ENCODE assay signal across 16 cellular contexts in genomic region chr10:35384265-35384868, GRCh38. TPM values are rescaled to one million over a fixed set of nuclear protein-coding genes. Genes with fewer than 3 reads are reported as not detected.
A peak's percentile ranks its signal among the peaks of the same experiment; 100 is the strongest.
DNase-seq lines count a peak whose midpoint lies in the region; ATAC-seq, FAIRE-seq and TF ChIP-seq lines count a peak whose summit lies in the region.
"Had no signal": no experiment of that assay in that cellular context is flagged by ENCODE, and none has a peak within 500 bp of the region (broad histone marks: within the 10 kb centered on the region; RNA-seq: fewer than 3 reads in every experiment).

No MANE protein-coding gene starts in this region.

- H3K36me3 Mint-ChIP-seq in T-helper 2 cell treated with Interferon-gamma antibody and Interleukin-4, amounts not matched to agents 5 μg/mL and 100 μg/mL, for 36 hours (ENCODE audit: low read depth) = no peaks in the 10 kb centered on the region

- no peak overlapping the region for H4K5ac ChIP-seq in H1 (ENCODE audit: insufficient read length, low read depth, low read length)

- H3K23ac ChIP-seq in H1 (ENCODE audit: insufficient read length) = no peak overlapping the region

- H3K36me3 ChIP-seq in HUES48 (ENCODE audit: control insufficient read depth, insufficient read depth, low read length) = no peaks in the 10 kb centered on the region
- no peaks in the 10 kb centered on the region for H3K36me3 ChIP-seq in H1 (ENCODE audit: control insufficient read depth in 2 of 4, insufficient read depth in 4 of 4, low read length in 3 of 4)
- H3K36me3 ChIP-seq in lower lobe of right lung = no peaks in the 10 kb centered on the region
- H3K36me3 ChIP-seq: WERI-Rb-1 had no signal

- H3K27ac Mint-ChIP-seq in T-helper 2 cell treated with Interferon-gamma antibody and Interleukin-4, amounts not matched to agents 5 μg/mL and 100 μg/mL, for 36 hours = no peak overlapping the region
- H3K27ac Mint-ChIP-seq: activated CD8-positive, alpha-beta T cell treated with anti-CD3 and anti-CD28 coated beads for 36 hours; CD4-positive, alpha-beta memory T cell had no signal

- no peak overlapping the region for H3K56ac ChIP-seq in H1 (replicated peaks; ENCODE audit: insufficient read length, low read depth, low read length)

- ATAC-seq in lower lobe of right lung = peak; percentile 59 to 88
- no peak for ATAC-seq in GM21515 (IDR thresholded peaks at IDR 0.05; ENCODE audit: unreplicated experiment)
- ATAC-seq: activated CD8-positive, alpha-beta T cell treated with anti-CD3 and anti-CD28 coated beads for 36 hours; GM12878; right cardiac atrium had no signal

- peak overlapping the region; percentile 19; the same call in 1 of the 2 replicates for H2BK12ac ChIP-seq in H1 (ENCODE audit: low read depth, low read length)

- peak; percentile 13 for DNase-seq in DMS53 treated with DMSO at 0.1 percent for 48 hours (lab: John Stamatoyannopoulos, UW; ENCODE audit: unreplicated experiment)
- no peak for DNase-seq in H1 (ENCODE audit: low read depth in 1 of 2, low spot score in 2 of 2)
- no peak for DNase-seq in lower lobe of right lung
- no peak for DNase-seq in T-helper 2 cell treated with Interferon-gamma antibody and Interleukin-4, amounts not matched to agents 5 μg/mL and 100 μg/mL, for 36 hours (ENCODE audit: low spot score)
- DNase-seq in T-helper 1 cell = no peak
- no peak for DNase-seq in T-helper 9 cell
- DNase-seq: activated CD8-positive, alpha-beta T cell treated with anti-CD3 and anti-CD28 coated beads for 36 hours; CD4-positive, alpha-beta memory T cell; Kasumi-1; kidney glomerular epithelial cell; nucleus accumbens; WERI-Rb-1 had no signal

- H3K9ac ChIP-seq in HUES48 (ENCODE audit: low read depth, low read length) = no peak overlapping the region
- H3K9ac ChIP-seq in H1 (replicated peaks in 1 of 4; ENCODE audit: extremely low read depth in 1 of 4, low read depth in 3 of 4, low read length in 3 of 4) = no peak overlapping the region

- H3K27me3 ChIP-seq in HUES48 (ENCODE audit: control insufficient read depth, insufficient read depth, low read length) = no peaks in the 10 kb centered on the region
- H3K27me3 ChIP-seq in H1 (replicated peaks in 1 of 4; ENCODE audit: control insufficient read depth in 3 of 4, extremely low read depth in 1 of 4, insufficient read depth in 3 of 4, low read length in 3 of 4) = no peaks in the 10 kb centered on the region
- no peaks in the 10 kb centered on the region for H3K27me3 ChIP-seq in lower lobe of right lung (ENCODE audit: low read depth)

- H4K91ac ChIP-seq in H1 (replicated peaks; ENCODE audit: insufficient read length, low read length) = no peak overlapping the region

- WGBS in H1 (ENCODE audit: extremely low coverage in 1 of 2, insufficient coverage in 1 of 2, insufficient read length in 1 of 2, insufficient replicate concordance in 2 of 2, low coverage in 1 of 2, low lambda C conversion rate in 2 of 2, missing lambda C conversion rate in 1 of 2), 2 experiments = 89% methylated on average over 10 of the region's 10 CpGs; no CpG with 5 or more reads in 1 of the 2 experiments

- H4K8ac ChIP-seq in H1 (ENCODE audit: extremely low read depth, insufficient read depth, low read length) = no peak overlapping the region

- H3K27ac ChIP-seq in HUES48 (ENCODE audit: low read depth, low read length) = peak overlapping the region; percentile 11
- no peak overlapping the region for H3K27ac ChIP-seq in H1 (ENCODE audit: low read depth, low read length)
- peak overlapping the region; percentile 38 for H3K27ac ChIP-seq in lower lobe of right lung
- H3K27ac ChIP-seq: WERI-Rb-1 had no signal

- H3K4me3 ChIP-seq in HUES48 (ENCODE audit: low read depth, low read length) (no peak overlapping the region), H1 (ENCODE audit: extremely low read depth in 1 of 4, insufficient read depth in 2 of 4, low read depth in 3 of 4, low read length in 4 of 4) (no peak overlapping the region), lower lobe of right lung (no peak overlapping the region)
- H3K4me3 ChIP-seq: GM12878 had no signal

- no peak overlapping the region for H2AK5ac ChIP-seq in H1 (ENCODE audit: low read depth, low read length)

- no peak for TF ChIP-seq RAD21 in H1 (IDR thresholded peaks at IDR 0.05 in 1 of 2, conservative IDR thresholded peaks at IDR 0.05 in 1 of 2; ENCODE audit: low read depth in 2 of 2, low read length in 2 of 2)

- H2AFZ ChIP-seq in H1 (ENCODE audit: low read length) = no peak overlapping the region

- no peak overlapping the region for H2BK5ac ChIP-seq in H1 (ENCODE audit: low read depth, low read length)

- H3K4me1 ChIP-seq in HUES48 (ENCODE audit: control insufficient read depth, insufficient read depth, low read length) = peaks cover 34% of the 10 kb centered on the region
- H3K4me1 ChIP-seq in H1 (replicated peaks in 1 of 4; ENCODE audit: control insufficient read depth in 3 of 4, insufficient read depth in 4 of 4, low read length in 3 of 4) = peaks cover 0 to 3% (median 0%) of the 10 kb centered on the region in 4 experiments; a peak in 4 of 7 replicates
- H3K4me1 ChIP-seq in lower lobe of right lung = peaks cover 40% of the 10 kb centered on the region

- TF ChIP-seq CTCF in H1 (IDR thresholded peaks at IDR 0.05; ENCODE audit: control extremely low read depth in 1 of 3, insufficient read depth in 1 of 3, low read depth in 1 of 3, low read length in 3 of 3) = no peak
- no peak for TF ChIP-seq CTCF in lower lobe of right lung (IDR thresholded peaks at IDR 0.05)

- H2BK15ac ChIP-seq in H1 (ENCODE audit: low read length) = no peak overlapping the region

- CTCF ChIA-PET in H1 (lab: Charles Lee; ENCODE audit: partially characterized antibody) = interaction anchor here (0.6 to 1.2 kb wide), 3 partner anchors 33 to 446 kb away, joined by 3 read pairs; no protein-coding TSS in a partner anchor

- no peak overlapping the region for H3K4ac ChIP-seq in H1 (replicated peaks; ENCODE audit: insufficient read length, low read depth, low read length)

- no peak overlapping the region for H3K14ac ChIP-seq in H1 (ENCODE audit: insufficient read length)

- FAIRE-seq in H1 (lab: Jason Lieb, UNC) = no peak
- FAIRE-seq: GM12878 had no signal

- H3K4me2 ChIP-seq in H1 (ENCODE audit: insufficient read depth in 1 of 2, low read depth in 2 of 2, low read length in 2 of 2) = no peak overlapping the region

- H3K23me2 ChIP-seq in H1 (ENCODE audit: low read depth, low read length) = no peaks in the 10 kb centered on the region

- H3K4me1 Mint-ChIP-seq in T-helper 2 cell treated with Interferon-gamma antibody and Interleukin-4, amounts not matched to agents 5 μg/mL and 100 μg/mL, for 36 hours (ENCODE audit: low read depth) = peaks cover 17% of the 10 kb centered on the region

- peaks cover 8% of the 10 kb centered on the region; the same call in 1 of the 2 replicates for H3K79me1 ChIP-seq in H1 (ENCODE audit: low read depth, low read length)

- H3K9me3 ChIP-seq in HUES48 (ENCODE audit: control insufficient read depth, insufficient read depth, low read length) = no peaks in the 10 kb centered on the region
- H3K9me3 ChIP-seq in H1 (ENCODE audit: insufficient read depth in 2 of 2, low read depth in 1 of 2, low read length in 1 of 2) = no peaks in the 10 kb centered on the region
- H3K9me3 ChIP-seq in lower lobe of right lung = no peaks in the 10 kb centered on the region

- H2BK20ac ChIP-seq in H1 (ENCODE audit: low read length) = no peak overlapping the region

- peaks cover 15 to 86% of the 10 kb centered on the region in 2 experiments for H3K79me2 ChIP-seq in H1 (ENCODE audit: control insufficient read depth in 1 of 2, insufficient read depth in 2 of 2, low read length in 2 of 2)

- no peak overlapping the region for H3K4me3 Mint-ChIP-seq in T-helper 2 cell treated with Interferon-gamma antibody and Interleukin-4, amounts not matched to agents 5 μg/mL and 100 μg/mL, for 36 hours
- H3K4me3 Mint-ChIP-seq: activated CD8-positive, alpha-beta T cell treated with anti-CD3 and anti-CD28 coated beads for 36 hours had no signal

- TF ChIP-seq EP300 in H1 (IDR thresholded peaks at IDR 0.05; ENCODE audit: borderline replicate concordance in 1 of 2, low read depth in 2 of 2, low read length in 2 of 2) = no peak

- intact Hi-C loops in lower lobe of right lung (cut with DNase I) = no loop called here

- TF ChIP-seq POLR2A in H1 (IDR thresholded peaks at IDR 0.05; ENCODE audit: control extremely low read depth in 1 of 2, low read depth in 2 of 2, low read length in 2 of 2) = no peak

- POLR2A ChIA-PET in H1 (lab: Charles Lee; ENCODE audit: partially characterized antibody) = interaction anchor here (2.4 kb wide), 1 partner anchor 9 kb away, joined by 11 read pairs; no protein-coding TSS in a partner anchor

- H2BK120ac ChIP-seq in H1 (replicated peaks; ENCODE audit: low read depth, low read length) = no peak overlapping the region

- no peak overlapping the region for H3K18ac ChIP-seq in H1 (ENCODE audit: extremely low read depth, low read length)

- no peaks in the 10 kb centered on the region for H3K9me3 Mint-ChIP-seq in T-helper 2 cell treated with Interferon-gamma antibody and Interleukin-4, amounts not matched to agents 5 μg/mL and 100 μg/mL, for 36 hours

- no peaks in the 10 kb centered on the region for H3K27me3 Mint-ChIP-seq in T-helper 2 cell treated with Interferon-gamma antibody and Interleukin-4, amounts not matched to agents 5 μg/mL and 100 μg/mL, for 36 hours (ENCODE audit: low read depth)
- H3K27me3 Mint-ChIP-seq: activated CD8-positive, alpha-beta T cell treated with anti-CD3 and anti-CD28 coated beads for 36 hours; CD4-positive, alpha-beta memory T cell had no signal

- H4K20me1 ChIP-seq in H1 (replicated peaks in 1 of 2; ENCODE audit: control insufficient read depth in 1 of 2, insufficient read depth in 2 of 2, low read length in 2 of 2) = peaks cover 0 to 3% of the 10 kb centered on the region in 2 experiments

TF ChIP-seq in H1, 55 proteins besides CTCF, POLR2A, EP300 and RAD21:
- TF ChIP-seq SIRT6 (IDR thresholded peaks at IDR 0.05; ENCODE audit: low read length) = no peak
- TF ChIP-seq NANOG (IDR thresholded peaks at IDR 0.05; ENCODE audit: insufficient read depth, low read depth, low read length, poor library complexity, severe bottlenecking) = no peak
- TF ChIP-seq, protein P1, sequence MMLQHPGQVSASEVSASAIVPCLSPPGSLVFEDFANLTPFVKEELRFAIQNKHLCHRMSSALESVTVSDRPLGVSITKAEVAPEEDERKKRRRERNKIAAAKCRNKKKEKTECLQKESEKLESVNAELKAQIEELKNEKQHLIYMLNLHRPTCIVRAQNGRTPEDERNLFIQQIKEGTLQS (IDR thresholded peaks at IDR 0.05; ENCODE audit: insufficient read depth, low read depth, low read length) = no peak

RNA-seq across cellular contexts. Expression of gene CCNY, which starts 48.1 kb away (rescaled TPM):
- total RNA-seq in H1 (2021; fragmentation: NEBNext Ultra II Directional; extraction: Animal tissue kit (Norgen Biotek cat#: 25700)) = 67.5 and 68.2 TPM in 2 replicates
- polyA plus RNA-seq in H1 (2011; rRNA removed) = 16.9 and 25.3 TPM in 2 replicates
- 23.8 TPM for polyA plus RNA-seq in H1 (2011; cell fraction: cytosol; rRNA removed)
- 18.4 TPM for polyA plus RNA-seq in H1 (2011; cell fraction: nucleus; rRNA removed)
- 41.0 to 52.4 TPM (median 50.4 TPM) in 4 replicates for polyA plus RNA-seq in H1 (2012, experiment 1 of 2)
- polyA plus RNA-seq in H1 (2012, experiment 2 of 2) = 34.7 TPM
- 29.3 TPM for polyA plus RNA-seq in H1 (2013, experiment 1 of 2)
- 28.2 TPM for polyA plus RNA-seq in H1 (2013, experiment 2 of 2)
- polyA minus RNA-seq in H1 (2011; rRNA and poly(A)+ RNA removed) = 53.5 and 75.8 TPM in 2 replicates
- polyA minus RNA-seq in H1 (2011; cell fraction: cytosol; rRNA and poly(A)+ RNA removed) = 20.4 TPM
- 21.2 TPM for polyA minus RNA-seq in H1 (2011; cell fraction: nucleus; rRNA and poly(A)+ RNA removed)
- total RNA-seq in lower lobe of right lung = 64.5 TPM
